ENCODE assay signal across 18 cellular contexts in the genomic region with DNA sequence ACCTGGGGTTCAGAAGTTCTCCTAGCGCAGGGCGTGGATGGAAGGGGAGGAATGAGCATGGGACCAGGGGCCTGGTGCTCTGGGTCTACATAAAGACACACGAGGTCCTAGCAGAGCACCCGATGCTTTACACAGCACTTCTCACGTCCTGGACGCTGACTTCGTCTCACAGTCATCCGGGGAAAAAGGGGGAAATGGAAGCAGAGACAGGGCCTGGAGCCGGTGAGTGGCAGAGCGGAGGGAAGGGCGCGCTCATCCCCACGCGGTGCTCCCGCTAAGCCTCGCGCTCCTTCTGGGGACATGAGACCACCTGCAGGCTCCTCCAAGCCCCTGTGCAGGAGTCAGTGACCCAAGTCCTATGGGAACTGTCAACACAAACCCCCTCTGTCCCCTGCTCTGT.
DNase-seq lines count a peak whose midpoint lies in the region; ATAC-seq and TF ChIP-seq lines count a peak whose summit lies in the region.
"Had no signal": no experiment of that assay in that cellular context is flagged by ENCODE, and none has a peak within 500 bp of the region (broad histone marks: within the 10 kb centered on the region; RNA-seq: fewer than 3 reads in every experiment).

No MANE protein-coding gene starts in this region.

- TF ChIP-seq CTCF in cardiac muscle cell (IDR thresholded peaks at IDR 0.05; ENCODE audit: low read depth, low read length): no peak
- no peak for TF ChIP-seq CTCF in parathyroid adenoma (IDR thresholded peaks at IDR 0.05)

- no peak overlapping the region for H2AFZ ChIP-seq in parathyroid adenoma
- H2AFZ ChIP-seq: GM23338 had no signal

- H3K36me3 Mint-ChIP-seq in T-helper 17 cell (ENCODE audit: low read depth): peaks cover 4% of the 10 kb centered on the region
- H3K36me3 Mint-ChIP-seq: stimulated activated naive B cell treated with anti-CD40 and anti-IgM and Interleukin-4, amounts not matched to agents 10 μg/mL and 1 μg/mL and 100 μg/mL, for 72 hours had no signal

- no peaks in the 10 kb centered on the region for H3K27me3 Mint-ChIP-seq in T-helper 17 cell

- H3K4me3 Mint-ChIP-seq in T-helper 17 cell: peak overlapping the region; percentile 61
- H3K4me3 Mint-ChIP-seq: GM23338; stimulated activated naive B cell treated with anti-CD40 and anti-IgM and Interleukin-4, amounts not matched to agents 10 μg/mL and 1 μg/mL and 100 μg/mL, for 72 hours; WTC11 had no signal

- DNase-seq in EH (ENCODE audit: low read depth): peak; percentile 47
- DNase-seq in T-helper 17 cell: no peak
- DNase-seq in cardiac muscle cell (ENCODE audit: low read depth in 1 of 2, low spot score in 1 of 2): no peak
- DNase-seq in T-helper 2 cell: no peak
- no peak for DNase-seq in central memory CD4-positive, alpha-beta T cell
- DNase-seq in ACHN: no peak
- DNase-seq: anterior cingulate cortex; GF-D8; KG1; NCI-H1436; NCI-H446; OCI-M1; retina; stimulated activated naive B cell treated with anti-CD40 and anti-IgM and Interleukin-4, amounts not matched to agents 10 μg/mL and 1 μg/mL and 100 μg/mL, for 72 hours had no signal

- H3K79me2 ChIP-seq in parathyroid adenoma: no peaks in the 10 kb centered on the region

- H3K4me1 Mint-ChIP-seq in T-helper 17 cell: peaks cover 47% of the 10 kb centered on the region
- H3K4me1 Mint-ChIP-seq: stimulated activated naive B cell treated with anti-CD40 and anti-IgM and Interleukin-4, amounts not matched to agents 10 μg/mL and 1 μg/mL and 100 μg/mL, for 72 hours; WTC11 had no signal

- H3K4me3 ChIP-seq in cardiac muscle cell (no peak overlapping the region), parathyroid adenoma (ENCODE audit: low read depth, low read length) (no peak overlapping the region)
- H3K4me3 ChIP-seq: GM23338 had no signal

- H3K9me3 ChIP-seq in T-helper 17 cell (ENCODE audit: control insufficient read depth, low read length, poor library complexity, severe bottlenecking): no peaks in the 10 kb centered on the region
- H3K9me3 ChIP-seq in cardiac muscle cell (ENCODE audit: low read depth): no peaks in the 10 kb centered on the region
- no peaks in the 10 kb centered on the region for H3K9me3 ChIP-seq in parathyroid adenoma (ENCODE audit: control insufficient read depth, low read length)

- H3K9ac ChIP-seq in parathyroid adenoma: no peak overlapping the region

- H3K27ac ChIP-seq in cardiac muscle cell (peak overlapping the region; percentile 87), parathyroid adenoma (peak overlapping the region; percentile 15)

- no peak for ATAC-seq in T-helper 17 cell
- ATAC-seq in HG02938 (IDR thresholded peaks at IDR 0.05; ENCODE audit: unreplicated experiment): no peak
- ATAC-seq: GM23338; stimulated activated naive B cell treated with anti-CD40 and anti-IgM and Interleukin-4, amounts not matched to agents 10 μg/mL and 1 μg/mL and 100 μg/mL, for 72 hours; WTC11 had no signal

- H3K27me3 ChIP-seq in cardiac muscle cell (no peaks in the 10 kb centered on the region), parathyroid adenoma (ENCODE audit: control insufficient read depth, insufficient read depth, low read length) (no peaks in the 10 kb centered on the region)

- H3K4me2 ChIP-seq in parathyroid adenoma (ENCODE audit: low read length): no peak overlapping the region
- H3K4me2 ChIP-seq: GM23338 had no signal

- H3K4me1 ChIP-seq in cardiac muscle cell (ENCODE audit: low read depth) (peaks cover 37% of the 10 kb centered on the region), parathyroid adenoma (no peaks in the 10 kb centered on the region)

- in situ Hi-C loops in ACHN (cut with HindIII; ENCODE audit: low pct_ligation_motif_present, low pct_unique_long_range_greater_than_20kb, low sequenced_read_pairs): no loop called here

- H3K36me3 ChIP-seq in cardiac muscle cell: no peaks in the 10 kb centered on the region
- H3K36me3 ChIP-seq in parathyroid adenoma (ENCODE audit: control insufficient read depth, insufficient read depth, low read length): no peaks in the 10 kb centered on the region

- peak overlapping the region; percentile 79 for H3K27ac Mint-ChIP-seq in T-helper 17 cell
- H3K27ac Mint-ChIP-seq: GM23338; stimulated activated naive B cell treated with anti-CD40 and anti-IgM and Interleukin-4, amounts not matched to agents 10 μg/mL and 1 μg/mL and 100 μg/mL, for 72 hours; WTC11 had no signal
